Comparison of ENCODE assay signal across 1 cellular context in the genomic region with DNA sequence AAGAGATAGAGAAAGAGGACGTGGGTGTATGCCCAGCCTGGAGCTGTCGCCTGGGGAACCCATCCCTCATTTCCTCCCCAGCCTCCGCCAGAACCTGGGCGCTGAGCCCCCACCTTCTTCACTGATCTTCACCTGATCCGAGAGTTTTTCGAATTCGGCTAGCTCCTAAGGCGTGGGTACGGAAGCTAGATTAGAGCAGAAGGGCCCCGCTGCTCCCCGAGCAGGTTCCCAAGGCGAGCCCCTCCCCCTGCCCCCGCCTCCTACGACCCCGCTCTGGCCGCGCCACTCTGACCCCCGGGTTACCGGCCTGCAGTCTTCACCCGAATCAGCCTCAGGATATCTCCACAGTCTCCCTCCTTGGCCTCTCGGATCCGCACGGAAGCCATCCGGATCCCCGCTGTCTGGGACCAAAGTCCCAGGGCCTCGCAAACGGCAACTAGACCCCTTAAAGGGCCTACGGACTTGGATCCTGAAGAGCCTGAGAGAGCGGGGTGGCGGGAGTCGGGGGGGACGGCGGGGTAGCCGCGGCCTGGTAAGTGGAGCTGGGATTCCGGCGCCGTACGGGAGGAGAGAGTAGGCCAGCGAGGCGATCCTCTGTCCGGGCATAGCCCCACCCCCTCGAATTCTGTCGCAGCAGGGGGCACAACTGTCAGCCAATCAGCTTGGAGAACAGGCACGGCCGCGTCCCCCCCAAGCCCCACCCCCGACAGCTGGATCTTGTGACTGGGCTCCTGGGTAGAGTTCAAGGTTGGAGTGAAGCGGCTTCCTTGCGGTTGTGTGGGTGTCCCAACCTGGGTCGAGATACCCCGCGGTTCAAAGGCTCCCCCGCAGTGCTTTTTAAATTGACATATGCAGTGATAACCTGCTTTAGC.
TF ChIP-seq lines count a peak whose summit lies in the region.

TSS of gene SAT2 (minus strand) at position 572 of the 872 bp plus-strand sequence. CDS start at position 386, 186 bp downstream.

TF ChIP-seq in Ishikawa, 13 proteins besides CTCF, POLR2A, EP300 and RAD21 (continued from another document):
- TF ChIP-seq TEAD4 (IDR thresholded peaks at IDR 0.05), result peak; percentile 48; the same call in 1 of the 2 replicates
- no peak for TF ChIP-seq CEBPB (IDR thresholded peaks at IDR 0.05)
